8 cellular contexts compared by ENCODE assay signal in the genomic region with DNA sequence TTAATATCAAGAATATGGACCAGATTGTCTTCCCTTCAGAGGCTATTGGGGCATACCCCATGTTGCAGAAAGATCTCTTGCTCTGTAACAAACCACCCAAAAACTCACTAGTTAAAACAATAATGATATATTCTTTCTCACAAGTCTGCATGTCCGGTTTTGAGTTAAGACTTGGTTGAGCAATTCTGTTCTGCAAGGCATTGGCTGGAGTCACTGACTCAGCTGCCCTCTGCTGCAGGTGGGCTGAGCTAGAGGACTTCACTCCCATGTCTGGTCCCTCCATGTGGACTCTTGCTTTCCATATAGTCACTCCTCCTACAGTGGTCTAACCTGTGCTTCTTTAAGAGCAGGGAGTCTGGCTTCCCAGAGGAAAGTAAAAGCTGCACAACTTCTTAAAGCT.
"Had no signal": no experiment of that assay in that cellular context is flagged by ENCODE, and none has a peak within 500 bp of the region (broad histone marks: within the 10 kb centered on the region; RNA-seq: fewer than 3 reads in every experiment).

No MANE protein-coding gene starts in this region.

- H3K27ac ChIP-seq: GM23248 had no signal

- H3K9me3 ChIP-seq: HAP-1 had no signal

- H3K4me3 ChIP-seq: GM23248, HAP-1 had no signal

- H3K4me1 ChIP-seq: HAP-1 had no signal

- FAIRE-seq: HTR-8/SVneo had no signal

- DNase-seq: GM23248, GOT3, H7, HFFc6, KBM-7 had no signal

- ATAC-seq: HCT116 had no signal

- H3K9ac ChIP-seq: GM23248 had no signal

- H2AFZ ChIP-seq: GM23248 had no signal

- H3K36me3 ChIP-seq: HAP-1 had no signal
